12 cellular contexts compared by ENCODE assay signal in the genomic region with DNA sequence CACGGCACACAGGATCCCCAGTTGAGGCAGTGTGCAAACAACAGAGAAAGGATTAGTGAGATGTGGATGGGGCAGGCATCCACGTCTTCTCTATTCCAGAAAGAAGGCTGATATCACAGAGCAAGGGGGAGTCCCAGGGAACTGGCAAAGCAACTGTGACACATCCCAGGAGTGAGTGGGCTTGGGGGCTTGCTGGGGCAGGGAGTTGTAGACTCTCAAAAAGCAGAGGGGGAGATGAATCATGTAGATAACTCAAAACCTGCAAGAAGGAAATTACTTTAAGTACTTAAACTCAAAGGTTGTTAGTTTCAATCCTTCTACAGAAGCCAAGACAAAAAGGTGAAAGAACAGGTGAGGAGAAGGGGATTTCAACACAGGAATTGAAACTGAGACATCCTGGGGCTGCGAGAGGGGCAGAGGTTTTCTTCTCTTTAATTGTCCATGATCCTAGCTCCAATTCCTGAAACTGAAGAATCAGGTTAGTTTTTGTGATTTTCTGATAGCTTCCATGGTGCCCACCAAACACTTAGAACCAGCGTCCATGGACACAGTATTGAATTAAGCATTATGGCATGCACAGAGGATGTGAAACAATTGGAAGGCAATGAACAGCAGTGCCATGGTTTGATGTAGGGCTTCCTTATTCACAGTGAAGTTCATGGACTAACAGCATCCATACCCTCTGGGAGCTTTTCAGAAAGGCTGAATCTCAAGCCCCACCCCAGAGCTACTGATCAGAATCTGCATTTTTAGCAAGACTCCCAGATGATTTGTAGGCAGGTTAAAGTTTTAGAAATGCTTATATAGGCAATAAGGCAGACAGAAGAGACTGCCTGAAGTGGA. TPM values are rescaled to one million over a fixed set of nuclear protein-coding genes. Genes with fewer than 3 reads are reported as not detected.
A peak's percentile ranks its signal among the peaks of the same experiment; 100 is the strongest.
DNase-seq lines count a peak whose midpoint lies in the region; ATAC-seq and TF ChIP-seq lines count a peak whose summit lies in the region.
"Had no signal": no experiment of that assay in that cellular context is flagged by ENCODE, and none has a peak within 500 bp of the region (broad histone marks: within the 10 kb centered on the region; RNA-seq: fewer than 3 reads in every experiment).

No MANE protein-coding gene starts in this region.

- WGBS in stomach, 5 donors = 56 to 78% (median 65%) methylated on average over 4 of the region's 4 CpGs

- peaks cover 73% of the 10 kb centered on the region for H3K4me1 Mint-ChIP-seq in activated CD4-positive, alpha-beta T cell treated with anti-CD3 and anti-CD28 coated beads, Interleukin-2, amount 10 ng/mL, durations not matched to agents 7 days and 5 days

- TF ChIP-seq EP300 in stomach (IDR thresholded peaks at IDR 0.05) = no peak

- intact Hi-C loops in sciatic nerve (cut with DNase I) (no loop called here), stomach (cut with DNase I; ENCODE audit: low total_unique reads) (loop anchor here (10.0 kb wide), 1 partner anchor 141 kb away; no protein-coding TSS in a partner anchor)

- H3K27ac Mint-ChIP-seq in activated CD4-positive, alpha-beta T cell treated with anti-CD3 and anti-CD28 coated beads, Interleukin-2, amount 10 ng/mL, durations not matched to agents 7 days and 5 days = peak overlapping the region; percentile 65

- no peaks in the 10 kb centered on the region for H3K36me3 ChIP-seq in stomach
- H3K36me3 ChIP-seq: upper lobe of left lung had no signal

- peak overlapping the region in 1 of 5 donors; percentile 15 for H3K27ac ChIP-seq in stomach

- no peak overlapping the region for H3K4me3 ChIP-seq in stomach
- H3K4me3 ChIP-seq: upper lobe of left lung had no signal

- no peak overlapping the region for H3K4me3 Mint-ChIP-seq in activated CD4-positive, alpha-beta T cell treated with anti-CD3 and anti-CD28 coated beads, Interleukin-2, amount 10 ng/mL, durations not matched to agents 7 days and 5 days

- TF ChIP-seq POLR2A in stomach (IDR thresholded peaks at IDR 0.05) = no peak

- CTCF ChIA-PET in activated CD4-positive, alpha-beta T cell treated with anti-CD3 and anti-CD28 coated beads, Interleukin-2, amount 10 ng/mL, durations not matched to agents 7 days and 5 days (lab: Charles Lee) = interaction anchor here (0.6 to 2.9 kb wide), 11 partner anchors 9 to 692 kb away, joined by 3 to 9 read pairs (median 4); no protein-coding TSS in a partner anchor

- no peaks in the 10 kb centered on the region for H3K4me1 ChIP-seq in stomach

- DNase-seq in activated effector memory CD4-positive, alpha-beta T cell treated with anti-CD3 and anti-CD28 coated beads, Interleukin-2, amount 50 U/mL, for 16 hours = peak; percentile 88
- DNase-seq in activated effector memory CD4-positive, alpha-beta T cell treated with Interleukin-2 at 50 U/mL for 16 hours = no peak
- no peak for DNase-seq in activated CD4-positive, alpha-beta T cell treated with anti-CD3 and anti-CD28 coated beads, Interleukin-2, amount 10 ng/mL, durations not matched to agents 7 days and 5 days
- peak; percentile 81 for DNase-seq in stimulated activated naive CD8-positive, alpha-beta T cell treated with anti-CD3 and anti-CD28 coated beads, Interleukin-15, Interleukin-2, amounts not matched to agents 100 U/mL and 50 U/mL, for 24 hours
- DNase-seq in NCI-H2227 treated with DMSO at 0.1 percent for 48 hours (lab: John Stamatoyannopoulos, UW) = no peak
- DNase-seq in sciatic nerve (ENCODE audit: low spot score) = no peak
- DNase-seq in stomach = no peak
- DNase-seq: NCI-H1436, upper lobe of left lung had no signal

- ATAC-seq in esophagus mucosa (peak; percentile 19), sciatic nerve (no peak)
- ATAC-seq in stimulated activated naive CD8-positive, alpha-beta T cell treated with anti-CD3 and anti-CD28 coated beads, Interleukin-15, Interleukin-2, amounts not matched to agents 100 U/mL and 50 U/mL, for 24 hours = peak; percentile 97

- no peaks in the 10 kb centered on the region for H3K9me3 ChIP-seq in stomach
- H3K9me3 ChIP-seq: upper lobe of left lung had no signal

- peaks cover 19% of the 10 kb centered on the region for H3K36me3 Mint-ChIP-seq in activated CD4-positive, alpha-beta T cell treated with anti-CD3 and anti-CD28 coated beads, Interleukin-2, amount 10 ng/mL, durations not matched to agents 7 days and 5 days (ENCODE audit: low read depth)

- POLR2A ChIA-PET in activated CD4-positive, alpha-beta T cell treated with anti-CD3 and anti-CD28 coated beads, Interleukin-2, amount 10 ng/mL, durations not matched to agents 7 days and 5 days (lab: Charles Lee) = no interaction called here

- H3K9me3 Mint-ChIP-seq in activated CD4-positive, alpha-beta T cell treated with anti-CD3 and anti-CD28 coated beads, Interleukin-2, amount 10 ng/mL, durations not matched to agents 7 days and 5 days = peaks cover 5% of the 10 kb centered on the region

- TF ChIP-seq CTCF in stomach (IDR thresholded peaks at IDR 0.05) = no peak

- H3K27me3 Mint-ChIP-seq in activated CD4-positive, alpha-beta T cell treated with anti-CD3 and anti-CD28 coated beads, Interleukin-2, amount 10 ng/mL, durations not matched to agents 7 days and 5 days = peaks cover 15% of the 10 kb centered on the region

- no peaks in the 10 kb centered on the region for H3K27me3 ChIP-seq in stomach
- H3K27me3 ChIP-seq: upper lobe of left lung had no signal

RNA-seq across cellular contexts. Expression of gene CCR3, which starts 52.0 kb away (rescaled TPM):
- not detected for total RNA-seq in activated CD4-positive, alpha-beta T cell treated with anti-CD3 and anti-CD28 coated beads, Interleukin-2, amount 10 ng/mL, durations not matched to agents 7 days and 5 days
- total RNA-seq in esophagus mucosa (not detected), sciatic nerve (not detected), stomach (1 to 10 TPM in 2 of 5 donors, not detected in 3; 7.1 to 8.9 TPM)
- polyA plus RNA-seq in stomach = under 1 TPM in 1 of 3 donors, not detected in 2; 0.05 TPM
- total RNA-seq: skeletal muscle tissue had no signal
- polyA plus RNA-seq: AG04450 had no signal

RNA-seq across cellular contexts. Expression of gene CCR2, which starts 59.7 kb away (rescaled TPM):
- 10 to 100 TPM; 28.6 to 29.1 TPM for total RNA-seq in activated CD4-positive, alpha-beta T cell treated with anti-CD3 and anti-CD28 coated beads, Interleukin-2, amount 10 ng/mL, durations not matched to agents 7 days and 5 days
- total RNA-seq in esophagus mucosa = 0.48 TPM
- total RNA-seq in sciatic nerve = 3.7 TPM
- 1 to 10 TPM in 1 of 5 donors, under 1 TPM in 1, not detected in 3; 0.37 to 2.5 TPM for total RNA-seq in stomach
- under 1 TPM; 0.45 to 0.81 (median 0.61) TPM for polyA plus RNA-seq in stomach
- polyA plus RNA-seq: AG04450 had no signal

Comparison
In these comparisons a context has a peak if more than half of its experiments do, and no peak if none do; other contexts are left out.
1. DNase-seq: peak in activated effector memory CD4-positive, alpha-beta T cell treated with anti-CD3 and anti-CD28 coated beads, Interleukin-2, amount 50 U/mL, for 16 hours (single experiment) and stimulated activated naive CD8-positive, alpha-beta T cell treated with anti-CD3 and anti-CD28 coated beads, Interleukin-15, Interleukin-2, amounts not matched to agents 100 U/mL and 50 U/mL, for 24 hours (single experiment); none in activated effector memory CD4-positive, alpha-beta T cell treated with Interleukin-2 at 50 U/mL for 16 hours (single experiment), activated CD4-positive, alpha-beta T cell treated with anti-CD3 and anti-CD28 coated beads, Interleukin-2, amount 10 ng/mL, durations not matched to agents 7 days and 5 days (single experiment), NCI-H2227 treated with DMSO at 0.1 percent for 48 hours (single experiment), sciatic nerve (single experiment) and stomach (single experiment).